Comparison of ENCODE assay signal across 8 cellular contexts in the genomic region with DNA sequence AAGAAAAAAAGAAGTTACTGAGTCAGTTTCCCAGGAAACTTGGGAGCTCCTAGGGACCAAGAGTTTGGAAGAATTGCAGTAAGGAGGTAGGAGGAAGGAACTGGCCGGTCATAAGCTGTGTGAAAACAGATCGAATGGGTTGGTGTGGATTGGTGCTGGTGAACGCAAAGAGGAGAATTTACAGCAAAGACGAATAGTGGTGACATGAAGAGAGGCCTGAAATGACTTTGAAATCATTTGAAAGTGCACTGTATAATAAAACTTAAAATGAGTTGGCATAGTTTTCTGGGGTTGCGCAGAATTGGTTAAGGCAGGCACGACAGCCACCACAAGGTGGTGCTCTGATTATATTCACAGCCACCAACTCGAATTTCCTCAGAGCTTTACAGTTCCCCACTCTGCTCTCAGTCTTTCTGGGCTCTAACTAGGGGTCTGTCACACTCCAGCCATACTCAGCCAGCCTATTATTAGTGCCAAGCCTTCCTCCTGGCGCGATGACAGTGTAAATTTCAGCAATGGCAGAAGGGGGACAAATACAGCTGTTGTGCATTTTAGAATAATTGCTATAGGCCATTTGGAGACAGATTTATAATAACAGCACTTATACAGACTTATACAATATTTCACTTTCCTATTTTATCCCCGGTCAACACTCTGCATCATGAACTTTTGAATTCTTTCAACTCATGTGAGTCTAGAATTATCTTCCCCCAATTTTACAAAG. TPM values are rescaled to one million over a fixed set of nuclear protein-coding genes. Genes with fewer than 3 reads are reported as not detected.
DNase-seq lines count a peak whose midpoint lies in the region; ATAC-seq, FAIRE-seq and TF ChIP-seq lines count a peak whose summit lies in the region.

No MANE protein-coding gene starts in this region.

- FAIRE-seq in GM12892 (lab: Jason Lieb, UNC) = peak; percentile 97

- no peak for DNase-seq in AG04450 (ENCODE audit: low read depth, low spot score)
- no peak for DNase-seq in GM12892 (ENCODE audit: insufficient read length)
- peak; percentile 70 for DNase-seq in NCI-H1105 (lab: John Stamatoyannopoulos, UW)
- peak; percentile 37 for DNase-seq in WTC11 (ENCODE audit: low spot score)
- peak in 7 of 10 donors; percentile 10 to 48 (median 31) for DNase-seq in naive thymus-derived CD8-positive, alpha-beta T cell

- no peak overlapping the region for H3K4me3 ChIP-seq in AG04450 (ENCODE audit: low read depth, low read length)

- TF ChIP-seq CTCF in AG04450 (IDR thresholded peaks at IDR 0.05; ENCODE audit: low read depth, low read length) (peak; percentile 74), WTC11 (IDR thresholded peaks at IDR 0.05) (peak; percentile 49; the same call in 1 of the 2 replicates)

- no peak overlapping the region for H3K27ac ChIP-seq in AG04450 (ENCODE audit: low read depth, low read length)

- POLR2A ChIA-PET in AG04450 (lab: Yijun Ruan, JAX) (interaction anchor here (0.6 kb wide), 1 partner anchor 23 kb away, joined by 11 read pairs; no protein-coding TSS in a partner anchor), WTC11 (lab: Charles Lee) (interaction anchor here (1.0 to 1.2 kb wide), 3 partner anchors 21 to 366 kb away, joined by 3 read pairs; a partner anchor contains a TSS)
- POLR2A ChIA-PET in naive thymus-derived CD8-positive, alpha-beta T cell (lab: Charles Lee) = interaction anchor here (0.6 to 2.0 kb wide), 3 partner anchors 34 to 366 kb away, joined by 3 to 7 read pairs (median 3); no protein-coding TSS in a partner anchor

- H3K9me3 Mint-ChIP-seq in WTC11 = no peaks in the 10 kb centered on the region
- no peaks in the 10 kb centered on the region for H3K9me3 Mint-ChIP-seq in naive thymus-derived CD8-positive, alpha-beta T cell

- H3K4me3 Mint-ChIP-seq in WTC11 = no peak overlapping the region
- no peak overlapping the region for H3K4me3 Mint-ChIP-seq in naive thymus-derived CD8-positive, alpha-beta T cell

- CTCF ChIA-PET in AG04450 (lab: Charles Lee) (interaction anchor here (0.7 to 6.2 kb wide), 15 partner anchors 9 to 757 kb away, joined by 3 to 205 read pairs (median 5); a partner anchor contains a TSS), WTC11 (lab: Charles Lee) (interaction anchor here (0.6 to 4.9 kb wide), 55 partner anchors 9 to 370 kb away, joined by 3 to 118 read pairs (median 6); a partner anchor contains a TSS)

- H3K36me3 Mint-ChIP-seq in WTC11 = no peaks in the 10 kb centered on the region
- no peaks in the 10 kb centered on the region for H3K36me3 Mint-ChIP-seq in naive thymus-derived CD8-positive, alpha-beta T cell

- no peaks in the 10 kb centered on the region for H3K9me3 ChIP-seq in AG04450 (ENCODE audit: control insufficient read depth, insufficient read depth, low read length)

- peaks cover 26% of the 10 kb centered on the region for H3K4me1 Mint-ChIP-seq in WTC11
- H3K4me1 Mint-ChIP-seq in naive thymus-derived CD8-positive, alpha-beta T cell = peaks cover 0 to 6% (median 3%) of the 10 kb centered on the region in 4 donors

- no peaks in the 10 kb centered on the region for H3K27me3 Mint-ChIP-seq in WTC11 (ENCODE audit: low read depth)
- H3K27me3 Mint-ChIP-seq in naive thymus-derived CD8-positive, alpha-beta T cell = peaks cover 0 to 4% (median 0%) of the 10 kb centered on the region in 5 donors

- H3K27me3 ChIP-seq in AG04450 (ENCODE audit: control insufficient read depth, insufficient read depth, low read length) = peaks cover 8% of the 10 kb centered on the region

- no peak for TF ChIP-seq POLR2A in GM12892 (IDR thresholded peaks at IDR 0.05; ENCODE audit: low read depth, low read length)

- no peak overlapping the region for H3K27ac Mint-ChIP-seq in WTC11
- peak overlapping the region in 1 of 10 donors; percentile 2 for H3K27ac Mint-ChIP-seq in naive thymus-derived CD8-positive, alpha-beta T cell

- peak; percentile 80 for ATAC-seq in WTC11
- ATAC-seq in esophagus mucosa = peak; percentile 52
- peak; percentile 44 to 62 for ATAC-seq in naive thymus-derived CD8-positive, alpha-beta T cell
- ATAC-seq in GM21367 (IDR thresholded peaks at IDR 0.05; ENCODE audit: unreplicated experiment) = no peak
- ATAC-seq in GM19452 (IDR thresholded peaks at IDR 0.05; ENCODE audit: unreplicated experiment) = no peak

TF ChIP-seq in WTC11, 78 proteins besides CTCF, POLR2A, EP300 and RAD21:
- TF ChIP-seq PRRX2 (CRISPR knock-in tag; IDR thresholded peaks at IDR 0.05) = no peak
- TF ChIP-seq, protein P1, sequence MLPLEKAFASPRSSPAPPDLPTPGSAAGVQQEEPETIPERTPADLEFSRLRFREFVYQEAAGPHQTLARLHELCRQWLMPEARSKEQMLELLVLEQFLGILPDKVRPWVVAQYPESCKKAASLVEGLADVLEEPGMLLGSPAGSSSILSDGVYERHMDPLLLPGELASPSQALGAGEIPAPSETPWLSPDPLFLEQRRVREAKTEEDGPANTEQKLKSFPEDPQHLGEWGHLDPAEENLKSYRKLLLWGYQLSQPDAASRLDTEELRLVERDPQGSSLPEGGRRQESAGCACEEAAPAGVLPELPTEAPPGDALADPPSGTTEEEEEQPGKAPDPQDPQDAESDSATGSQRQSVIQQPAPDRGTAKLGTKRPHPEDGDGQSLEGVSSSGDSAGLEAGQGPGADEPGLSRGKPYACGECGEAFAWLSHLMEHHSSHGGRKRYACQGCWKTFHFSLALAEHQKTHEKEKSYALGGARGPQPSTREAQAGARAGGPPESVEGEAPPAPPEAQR (CRISPR knock-in tag; IDR thresholded peaks at IDR 0.05) = no peak
- TF ChIP-seq ZNF263 (CRISPR knock-in tag; IDR thresholded peaks at IDR 0.05; ENCODE audit: low read depth) = no peak
- TF ChIP-seq, protein P2, sequence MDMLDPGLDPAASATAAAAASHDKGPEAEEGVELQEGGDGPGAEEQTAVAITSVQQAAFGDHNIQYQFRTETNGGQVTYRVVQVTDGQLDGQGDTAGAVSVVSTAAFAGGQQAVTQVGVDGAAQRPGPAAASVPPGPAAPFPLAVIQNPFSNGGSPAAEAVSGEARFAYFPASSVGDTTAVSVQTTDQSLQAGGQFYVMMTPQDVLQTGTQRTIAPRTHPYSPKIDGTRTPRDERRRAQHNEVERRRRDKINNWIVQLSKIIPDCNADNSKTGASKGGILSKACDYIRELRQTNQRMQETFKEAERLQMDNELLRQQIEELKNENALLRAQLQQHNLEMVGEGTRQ (CRISPR knock-in tag; IDR thresholded peaks at IDR 0.05) = no peak
- TF ChIP-seq RORB (CRISPR knock-in tag; IDR thresholded peaks at IDR 0.05) = no peak
- TF ChIP-seq, protein P3, sequence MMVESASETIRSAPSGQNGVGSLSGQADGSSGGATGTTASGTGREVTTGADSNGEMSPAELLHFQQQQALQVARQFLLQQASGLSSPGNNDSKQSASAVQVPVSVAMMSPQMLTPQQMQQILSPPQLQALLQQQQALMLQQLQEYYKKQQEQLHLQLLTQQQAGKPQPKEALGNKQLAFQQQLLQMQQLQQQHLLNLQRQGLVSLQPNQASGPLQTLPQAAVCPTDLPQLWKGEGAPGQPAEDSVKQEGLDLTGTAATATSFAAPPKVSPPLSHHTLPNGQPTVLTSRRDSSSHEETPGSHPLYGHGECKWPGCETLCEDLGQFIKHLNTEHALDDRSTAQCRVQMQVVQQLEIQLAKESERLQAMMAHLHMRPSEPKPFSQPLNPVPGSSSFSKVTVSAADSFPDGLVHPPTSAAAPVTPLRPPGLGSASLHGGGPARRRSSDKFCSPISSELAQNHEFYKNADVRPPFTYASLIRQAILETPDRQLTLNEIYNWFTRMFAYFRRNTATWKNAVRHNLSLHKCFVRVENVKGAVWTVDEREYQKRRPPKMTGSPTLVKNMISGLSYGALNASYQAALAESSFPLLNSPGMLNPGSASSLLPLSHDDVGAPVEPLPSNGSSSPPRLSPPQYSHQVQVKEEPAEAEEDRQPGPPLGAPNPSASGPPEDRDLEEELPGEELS (CRISPR knock-in tag; IDR thresholded peaks at IDR 0.05) = no peak
- no peak for TF ChIP-seq TCF7 (CRISPR knock-in tag; IDR thresholded peaks at IDR 0.05; ENCODE audit: low read depth)
- TF ChIP-seq CREM (CRISPR knock-in tag; IDR thresholded peaks at IDR 0.05) = no peak
- no peak for TF ChIP-seq SOX15 (CRISPR knock-in tag; IDR thresholded peaks at IDR 0.05)
- no peak for TF ChIP-seq ZNF317 (CRISPR knock-in tag; IDR thresholded peaks at IDR 0.05; ENCODE audit: borderline replicate concordance, low read depth)
- TF ChIP-seq, protein P4, sequence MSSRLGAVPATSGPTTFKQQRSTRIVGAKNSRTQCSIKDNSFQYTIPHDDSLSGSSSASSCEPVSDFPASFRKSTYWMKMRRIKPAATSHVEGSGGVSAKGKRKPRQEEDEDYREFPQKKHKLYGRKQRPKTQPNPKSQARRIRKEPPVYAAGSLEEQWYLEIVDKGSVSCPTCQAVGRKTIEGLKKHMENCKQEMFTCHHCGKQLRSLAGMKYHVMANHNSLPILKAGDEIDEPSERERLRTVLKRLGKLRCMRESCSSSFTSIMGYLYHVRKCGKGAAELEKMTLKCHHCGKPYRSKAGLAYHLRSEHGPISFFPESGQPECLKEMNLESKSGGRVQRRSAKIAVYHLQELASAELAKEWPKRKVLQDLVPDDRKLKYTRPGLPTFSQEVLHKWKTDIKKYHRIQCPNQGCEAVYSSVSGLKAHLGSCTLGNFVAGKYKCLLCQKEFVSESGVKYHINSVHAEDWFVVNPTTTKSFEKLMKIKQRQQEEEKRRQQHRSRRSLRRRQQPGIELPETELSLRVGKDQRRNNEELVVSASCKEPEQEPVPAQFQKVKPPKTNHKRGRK (CRISPR knock-in tag; IDR thresholded peaks at IDR 0.05; ENCODE audit: borderline replicate concordance) = no peak
- no peak for TF ChIP-seq ELF4 (CRISPR knock-in tag; IDR thresholded peaks at IDR 0.05; ENCODE audit: low read depth)
- no peak for TF ChIP-seq GABPB1 (CRISPR knock-in tag; IDR thresholded peaks at IDR 0.05)
- no peak for TF ChIP-seq SMAD3 (CRISPR knock-in tag; IDR thresholded peaks at IDR 0.05; ENCODE audit: borderline replicate concordance)
- TF ChIP-seq NR1H2 (CRISPR knock-in tag; IDR thresholded peaks at IDR 0.05) = no peak
- no peak for TF ChIP-seq ZNF396 (CRISPR knock-in tag; IDR thresholded peaks at IDR 0.05; ENCODE audit: borderline replicate concordance)

RNA-seq across cellular contexts. Expression of a gene that starts 8.3 kb away (rescaled TPM):
- polyA plus RNA-seq in AG04450 (2011; rRNA removed) = not detected in 2 replicates
- not detected in 2 replicates for polyA minus RNA-seq in AG04450 (2011; rRNA and poly(A)+ RNA removed)
- polyA plus RNA-seq in GM12892 (2012; ENCODE audit: missing spikeins) = not detected
- total RNA-seq in WTC11 (2021) = not detected in 3 replicates
- 0.28 TPM for total RNA-seq in esophagus mucosa
- not detected for total RNA-seq in naive thymus-derived CD8-positive, alpha-beta T cell
- not detected for polyA plus RNA-seq in naive thymus-derived CD8-positive, alpha-beta T cell

RNA-seq across cellular contexts. Expression of a gene that starts 20.9 kb away (rescaled TPM):
- 35.6 and 38.7 TPM in 2 replicates for polyA plus RNA-seq in AG04450 (2011; rRNA removed)
- 27.1 and 30.1 TPM in 2 replicates for polyA minus RNA-seq in AG04450 (2011; rRNA and poly(A)+ RNA removed)
- 23.4 TPM for polyA plus RNA-seq in GM12892 (2012; ENCODE audit: missing spikeins)
- total RNA-seq in WTC11 (2021) (129 to 142 TPM (median 138 TPM) in 3 replicates), esophagus mucosa (15.3 TPM)
- total RNA-seq in naive thymus-derived CD8-positive, alpha-beta T cell = 10 to 100 TPM; 21.6 to 22.0 TPM
- 10 to 100 TPM; 13.7 to 69.1 (median 23.8) TPM for polyA plus RNA-seq in naive thymus-derived CD8-positive, alpha-beta T cell

Comparison
In these comparisons a context has a peak if more than half of its experiments do, and no peak if none do; other contexts are left out.
1. DNase-seq: peak in NCI-H1105 (single experiment), WTC11 (single experiment) and naive thymus-derived CD8-positive, alpha-beta T cell (7 of 10); none in AG04450 (single experiment) and GM12892 (single experiment).
2. ATAC-seq: peak in WTC11 (single experiment), esophagus mucosa (single experiment) and naive thymus-derived CD8-positive, alpha-beta T cell (2 of 2); none in GM21367 (single experiment) and GM19452 (single experiment).